Comparison of ENCODE assay signal across 1 cellular context in the genomic region with DNA sequence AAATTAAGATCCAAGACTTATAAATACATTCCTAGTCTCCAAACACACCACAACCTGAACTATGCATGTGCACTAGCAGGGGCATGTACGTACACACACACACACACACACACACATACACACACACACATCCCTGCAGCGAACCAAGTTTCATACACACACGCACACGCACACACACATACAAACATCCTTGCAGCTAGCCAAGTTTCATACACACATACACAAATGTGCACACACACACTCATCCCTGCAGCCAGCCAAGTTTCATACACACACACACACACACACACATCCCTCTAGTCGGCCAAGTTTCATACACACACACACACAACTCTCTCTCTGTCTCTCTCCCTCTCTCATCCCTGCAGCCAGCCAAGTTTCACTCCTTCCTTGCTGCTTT.
TF ChIP-seq lines count a peak whose summit lies in the region.

No MANE protein-coding gene starts in this region.

TF ChIP-seq in HCT116, 20 proteins besides CTCF, POLR2A, EP300 and RAD21 (continued from another document):
- TF ChIP-seq EZH2 (IDR thresholded peaks at IDR 0.05) (no peak), YY1 (IDR thresholded peaks at IDR 0.05; ENCODE audit: extremely low read depth, insufficient replicate concordance, low read depth, low read length) (no peak), ELF1 (IDR thresholded peaks at IDR 0.05; ENCODE audit: borderline replicate concordance, low read depth) (no peak), SRF (IDR thresholded peaks at IDR 0.05; ENCODE audit: low read depth) (no peak), TCF7L2 (IDR thresholded peaks at IDR 0.05; ENCODE audit: borderline replicate concordance, extremely low read depth, insufficient read depth, insufficient read length) (no peak), JUND (IDR thresholded peaks at IDR 0.05) (no peak), EGR1 (IDR thresholded peaks at IDR 0.05; ENCODE audit: low read depth) (no peak)
